ENCODE assay signal across 8 cellular contexts in the genomic region with DNA sequence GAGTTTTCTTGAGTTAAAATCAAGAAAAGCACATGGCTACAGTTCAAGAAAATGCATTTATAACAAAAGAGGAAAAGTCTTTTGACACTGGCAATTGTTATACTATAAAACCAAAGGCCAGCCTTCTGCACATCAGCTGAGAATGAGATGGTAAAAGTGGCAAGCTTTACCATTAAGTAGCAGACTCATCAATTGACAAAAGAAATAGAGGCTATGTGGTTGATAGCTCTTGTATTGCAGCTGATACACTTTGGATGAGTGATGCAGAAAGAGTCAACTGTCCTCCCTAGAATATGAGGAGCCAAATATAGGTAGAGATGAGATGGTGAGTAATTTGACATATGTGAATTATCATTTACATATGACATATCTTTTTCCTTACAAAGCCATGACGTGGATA.
"Had no signal": no experiment of that assay in that cellular context is flagged by ENCODE, and none has a peak within 500 bp of the region (broad histone marks: within the 10 kb centered on the region; RNA-seq: fewer than 3 reads in every experiment).

No MANE protein-coding gene starts in this region.

- H3K4me3 ChIP-seq: HAP-1, K562 had no signal

- H3K9me3 ChIP-seq: HAP-1 had no signal

- DNase-seq: GOT3, H7, HFFc6, IMR-90, KG1 had no signal

- ATAC-seq: HCT116, K562 had no signal

- FAIRE-seq: K562 had no signal

- H3K36me3 ChIP-seq: HAP-1 had no signal
